8 cellular contexts compared by ENCODE assay signal in genomic region chr21:34865922-34866271, GRCh38.
DNase-seq lines count a peak whose midpoint lies in the region; ATAC-seq, FAIRE-seq and TF ChIP-seq lines count a peak whose summit lies in the region.

No MANE protein-coding gene starts in this region.

- peak overlapping the region; percentile 88 for H3K27ac Mint-ChIP-seq in stimulated activated memory B cell treated with anti-CD40 and anti-IgM and Interleukin-4, amounts not matched to agents 10 μg/mL and 1 μg/mL and 100 μg/mL, for 72 hours

- DNase-seq in NAMALWA (ENCODE audit: low spot score) (peak; percentile 43), K562 (ENCODE audit: extremely low read depth in 1 of 4, low spot score in 3 of 4) (no peak), ecto neural progenitor cell (ENCODE audit: low spot score) (no peak), foreskin keratinocyte (no peak), NCI-H748 (lab: John Stamatoyannopoulos, UW; ENCODE audit: unreplicated experiment) (no peak)

- POLR2A ChIA-PET in K562 (lab: Yijun Ruan, JAX), result interaction anchor here (0.7 kb wide), 2 partner anchors 24 to 508 kb away, joined by 3 read pairs; no protein-coding TSS in a partner anchor

- peaks cover 73% of the 10 kb centered on the region for H3K79me2 ChIP-seq in K562 (ENCODE audit: control insufficient read depth, insufficient read depth, low read length)

- no peak overlapping the region for H3K27ac ChIP-seq in K562 (ENCODE audit: extremely low read depth, low read depth, low read length)
- no peak overlapping the region for H3K27ac ChIP-seq in foreskin keratinocyte

- no peaks in the 10 kb centered on the region for H3K9me1 ChIP-seq in K562 (ENCODE audit: control insufficient read depth, insufficient read depth, low read length)

- no peak for FAIRE-seq in K562 (lab: Jason Lieb, UNC)

- CTCF ChIA-PET in K562 (lab: Yijun Ruan, JAX; ENCODE audit: low intra/inter-chr PET ratio), result no interaction called here

- H3K36me3 ChIP-seq in K562 (ENCODE audit: control insufficient read depth, insufficient read depth, low read length), result peaks cover 94% of the 10 kb centered on the region

- no peaks in the 10 kb centered on the region for H3K27me3 Mint-ChIP-seq in stimulated activated memory B cell treated with anti-CD40 and anti-IgM and Interleukin-4, amounts not matched to agents 10 μg/mL and 1 μg/mL and 100 μg/mL, for 72 hours

- H3K4me2 ChIP-seq in K562 (ENCODE audit: insufficient read depth, low read length), result no peak overlapping the region

- no peaks in the 10 kb centered on the region for H3K27me3 ChIP-seq in K562 (ENCODE audit: control insufficient read depth in 2 of 2, insufficient read depth in 2 of 2, low read length in 2 of 2)
- no peaks in the 10 kb centered on the region for H3K27me3 ChIP-seq in foreskin keratinocyte

- TF ChIP-seq CTCF in K562 (IDR thresholded peaks at IDR 0.05 in 2 of 3, conservative IDR thresholded peaks at IDR 0.05 in 1 of 3; ENCODE audit: insufficient read depth in 2 of 3, low read depth in 1 of 3, low read length in 3 of 3) (no peak), foreskin keratinocyte (conservative IDR thresholded peaks at IDR 0.05) (no peak)

- TF ChIP-seq EP300 in K562 (IDR thresholded peaks at IDR 0.05; ENCODE audit: low read length), result no peak

- ATAC-seq in GM18519 (IDR thresholded peaks at IDR 0.05; ENCODE audit: low FRiP score, unreplicated experiment) (peak; percentile 89), HG02571 (IDR thresholded peaks at IDR 0.05; ENCODE audit: unreplicated experiment) (peak; percentile 93), K562 (peak; percentile 9; the same call in 1 of the 3 replicates), foreskin keratinocyte (no peak)
- peak; percentile 96 for ATAC-seq in stimulated activated memory B cell treated with anti-CD40 and anti-IgM and Interleukin-4, amounts not matched to agents 10 μg/mL and 1 μg/mL and 100 μg/mL, for 72 hours

- H3K4me1 ChIP-seq in K562 (replicated peaks in 1 of 2; ENCODE audit: control insufficient read depth in 2 of 2, insufficient read depth in 2 of 2, low read length in 2 of 2), result peaks cover 10% of the 10 kb centered on the region in 2 experiments; a peak in 4 of 5 replicates
- H3K4me1 ChIP-seq in foreskin keratinocyte, result peaks cover 12% of the 10 kb centered on the region

- 93% methylated on average over 9 of the region's 9 CpGs for WGBS in K562 (ENCODE audit: insufficient coverage, low coverage, missing lambda C conversion rate)

- no TSS peak for BruUV-seq in K562 (replicated peaks; lab: Mats Ljungman, UMichigan)

- TF ChIP-seq POLR2A in K562 (conservative IDR thresholded peaks at IDR 0.05), result no peak

- no peak overlapping the region for H3K4me3 ChIP-seq in K562

- no peaks in the 10 kb centered on the region for H3K9me3 ChIP-seq in K562 (replicated peaks; ENCODE audit: control insufficient read depth, insufficient read depth, low read depth, low read length)

- H4K20me1 ChIP-seq in K562 (replicated peaks; ENCODE audit: control insufficient read depth, insufficient read depth, low read length), result peaks cover 4% of the 10 kb centered on the region; the same call in 1 of the 2 replicates

- H3K9ac ChIP-seq in K562 (ENCODE audit: insufficient read depth in 1 of 2, low read depth in 2 of 2, low read length in 2 of 2), result peak overlapping the region in 1 of 2 experiments; percentile 66; a peak in 1 of 4 replicates

- no peaks in the 10 kb centered on the region for H3K9me3 Mint-ChIP-seq in stimulated activated memory B cell treated with anti-CD40 and anti-IgM and Interleukin-4, amounts not matched to agents 10 μg/mL and 1 μg/mL and 100 μg/mL, for 72 hours

- peaks cover 66% of the 10 kb centered on the region for H3K36me3 Mint-ChIP-seq in stimulated activated memory B cell treated with anti-CD40 and anti-IgM and Interleukin-4, amounts not matched to agents 10 μg/mL and 1 μg/mL and 100 μg/mL, for 72 hours

- peak overlapping the region; percentile 43 for H3K4me3 Mint-ChIP-seq in stimulated activated memory B cell treated with anti-CD40 and anti-IgM and Interleukin-4, amounts not matched to agents 10 μg/mL and 1 μg/mL and 100 μg/mL, for 72 hours

- peaks cover 51% of the 10 kb centered on the region for H3K4me1 Mint-ChIP-seq in stimulated activated memory B cell treated with anti-CD40 and anti-IgM and Interleukin-4, amounts not matched to agents 10 μg/mL and 1 μg/mL and 100 μg/mL, for 72 hours

- H2AFZ ChIP-seq in K562 (ENCODE audit: low read depth, low read length), result no peak overlapping the region

- in situ Hi-C loops in K562 (cut with MboI), result no loop called here

- TF ChIP-seq RAD21 in K562 (CRISPR knock-in tag; conservative IDR thresholded peaks at IDR 0.05 in 1 of 2, IDR thresholded peaks at IDR 0.05 in 1 of 2), result no peak

- intact Hi-C loops in K562 (cut with micrococcal nuclease), result no loop called here

TF ChIP-seq in K562, 482 proteins besides CTCF, POLR2A, EP300 and RAD21 (continues in another document):
- no peak for TF ChIP-seq CBFB (CRISPR knock-in tag; IDR thresholded peaks at IDR 0.05)
- TF ChIP-seq TAF9B (IDR thresholded peaks at IDR 0.05; ENCODE audit: partially characterized antibody), result no peak
- TF ChIP-seq NCOA6 (IDR thresholded peaks at IDR 0.05), result no peak
- TF ChIP-seq HDAC8 (tag; IDR thresholded peaks at IDR 0.05), result no peak
- 0 out of 2 replicates have a peak, but pooled peaks have one; percentile 25 for TF ChIP-seq FOSL1 (tag; conservative IDR thresholded peaks at IDR 0.05)
- no peak for TF ChIP-seq ZSCAN32 (CRISPR knock-in tag; IDR thresholded peaks at IDR 0.05)
- no peak for TF ChIP-seq CEBPZ (IDR thresholded peaks at IDR 0.05; ENCODE audit: borderline replicate concordance, low read depth, low read length)
- TF ChIP-seq MITF (IDR thresholded peaks at IDR 0.05), result no peak
- no peak for TF ChIP-seq JUND (IDR thresholded peaks at IDR 0.05; ENCODE audit: borderline replicate concordance, low read depth, low read length)
- TF ChIP-seq JUND (tag; IDR thresholded peaks at IDR 0.05; ENCODE audit: borderline replicate concordance, low read depth, low read length), result 0 out of 3 replicates have a peak, but pooled peaks have one; percentile 28
- TF ChIP-seq ZNF766 (CRISPR knock-in tag; conservative IDR thresholded peaks at IDR 0.05), result no peak
- TF ChIP-seq PHF20 (IDR thresholded peaks at IDR 0.05; ENCODE audit: partially characterized antibody), result no peak
- no peak for TF ChIP-seq JUNB (CRISPR knock-in tag; conservative IDR thresholded peaks at IDR 0.05)
- 0 out of 2 replicates have a peak, but pooled peaks have one; percentile 20 for TF ChIP-seq PKNOX1 (IDR thresholded peaks at IDR 0.05)
- no peak for TF ChIP-seq E2F5 (CRISPR knock-in tag; IDR thresholded peaks at IDR 0.05)
- no peak for TF ChIP-seq MAFF (IDR thresholded peaks at IDR 0.05; ENCODE audit: low read length)
